Comparison of ENCODE assay signal across 31 cellular contexts in genomic region chr4:77438549-77438948, GRCh38.
"Had no signal": no experiment of that assay in that cellular context is flagged by ENCODE, and none has a peak within 500 bp of the region (broad histone marks: within the 10 kb centered on the region; RNA-seq: fewer than 3 reads in every experiment).

No MANE protein-coding gene starts in this region.

- H3K4me3 ChIP-seq: neural progenitor cell, ovary, psoas muscle, skin epidermis, smooth muscle cell, spleen, suprapubic skin, testis, tibial artery, transverse colon, upper lobe of right lung, uterus had no signal

- H3K27me3 ChIP-seq: neural progenitor cell, ovary, spleen, suprapubic skin, testis, tibial artery, transverse colon, upper lobe of right lung, uterus had no signal

- H3K9me3 ChIP-seq: ovary, psoas muscle, spleen, suprapubic skin, testis, tibial artery, transverse colon, upper lobe of right lung, uterus had no signal

- H3K36me3 Mint-ChIP-seq: natural killer cell; neural progenitor cell; stimulated activated memory B cell treated with anti-CD40 and anti-IgM and Interleukin-4, amounts not matched to agents 10 μg/mL and 1 μg/mL and 100 μg/mL, for 72 hours; type B pancreatic cell had no signal

- H3K9me3 Mint-ChIP-seq: nephron; neural progenitor cell; stimulated activated memory B cell treated with anti-CD40 and anti-IgM and Interleukin-4, amounts not matched to agents 10 μg/mL and 1 μg/mL and 100 μg/mL, for 72 hours; stimulated activated naive CD8-positive, alpha-beta T cell treated with anti-CD3 and anti-CD28 coated beads, Interleukin-15, amount 100 ng/mL, for 72 hours; type B pancreatic cell had no signal

- H3K4me1 Mint-ChIP-seq: natural killer cell; neural progenitor cell; stimulated activated memory B cell treated with anti-CD40 and anti-IgM and Interleukin-4, amounts not matched to agents 10 μg/mL and 1 μg/mL and 100 μg/mL, for 72 hours; stimulated activated naive CD8-positive, alpha-beta T cell treated with anti-CD3 and anti-CD28 coated beads, Interleukin-15, amount 100 ng/mL, for 72 hours had no signal

- H3K4me3 Mint-ChIP-seq: natural killer cell; nephron; neural progenitor cell; stimulated activated memory B cell treated with anti-CD40 and anti-IgM and Interleukin-4, amounts not matched to agents 10 μg/mL and 1 μg/mL and 100 μg/mL, for 72 hours; stimulated activated naive CD8-positive, alpha-beta T cell treated with anti-CD3 and anti-CD28 coated beads, Interleukin-15, amount 100 ng/mL, for 72 hours; type B pancreatic cell had no signal

- DNase-seq: natural killer cell; occipital lobe; ovary; posterior cingulate gyrus; psoas muscle; right cardiac atrium; spleen; stimulated activated CD4-positive, alpha-beta T cell treated with anti-CD3 and anti-CD28 coated beads, Interleukin-12 subunit alpha, Interleukin-12 subunit beta, amount 100 ng/mL, for 4 hours; stimulated activated CD4-positive, alpha-beta T cell treated with anti-CD3 and anti-CD28 coated beads, Interleukin-1b, Interleukin-23, amount 100 ng/mL, for 48 hours; stimulated activated CD4-positive, alpha-beta T cell treated with anti-CD3 and anti-CD28 coated beads, Interleukin-4, amount 100 ng/mL, for 1 hour; stimulated activated CD4-positive, alpha-beta T cell treated with anti-CD3 and anti-CD28 coated beads, Interleukin-4, amount 100 ng/mL, for 4 hours; stimulated activated CD8-positive, alpha-beta memory T cell treated with anti-CD3 and anti-CD28 coated beads, Interleukin-4, amount 100 ng/mL, for 48 hours; stimulated activated naive CD4-positive, alpha-beta T cell; stimulated activated naive CD8-positive, alpha-beta T cell treated with anti-CD3 and anti-CD28 coated beads, Interleukin-15, amount 100 ng/mL, for 72 hours; stimulated activated naive CD8-positive, alpha-beta T cell treated with anti-CD3 and anti-CD28 coated beads, Interleukin-15, Interleukin-2, amounts not matched to agents 100 U/mL and 50 U/mL, for 24 hours; substantia nigra; testis; tibial artery; transverse colon; upper lobe of right lung; uterus had no signal

- H3K4me1 ChIP-seq: neural progenitor cell, parathyroid adenoma, psoas muscle, upper lobe of right lung, uterus had no signal

- H3K27me3 Mint-ChIP-seq: progenitor cell of endocrine pancreas; stimulated activated memory B cell treated with anti-CD40 and anti-IgM and Interleukin-4, amounts not matched to agents 10 μg/mL and 1 μg/mL and 100 μg/mL, for 72 hours; stimulated activated naive CD8-positive, alpha-beta T cell treated with anti-CD3 and anti-CD28 coated beads, Interleukin-15, amount 100 ng/mL, for 72 hours had no signal

- H3K27ac Mint-ChIP-seq: natural killer cell; nephron; neural progenitor cell; progenitor cell of endocrine pancreas; stimulated activated memory B cell treated with anti-CD40 and anti-IgM and Interleukin-4, amounts not matched to agents 10 μg/mL and 1 μg/mL and 100 μg/mL, for 72 hours; stimulated activated naive CD8-positive, alpha-beta T cell treated with anti-CD3 and anti-CD28 coated beads, Interleukin-15, amount 100 ng/mL, for 72 hours; type B pancreatic cell had no signal

- H3K27ac ChIP-seq: neural progenitor cell, ovary, parathyroid adenoma, psoas muscle, skin epidermis, spleen, suprapubic skin, testis, tibial artery, transverse colon, upper lobe of right lung, uterus had no signal

- ATAC-seq: natural killer cell; psoas muscle; right cardiac atrium; sciatic nerve; stimulated activated memory B cell treated with anti-CD40 and anti-IgM and Interleukin-4, amounts not matched to agents 10 μg/mL and 1 μg/mL and 100 μg/mL, for 72 hours; stimulated activated naive CD8-positive, alpha-beta T cell treated with anti-CD3 and anti-CD28 coated beads, Interleukin-15, amount 100 ng/mL, for 72 hours; stimulated activated naive CD8-positive, alpha-beta T cell treated with anti-CD3 and anti-CD28 coated beads, Interleukin-15, Interleukin-2, amounts not matched to agents 100 U/mL and 50 U/mL, for 24 hours; upper lobe of right lung had no signal

- H3K36me3 ChIP-seq: neural progenitor cell, ovary, spleen, suprapubic skin, tibial artery, transverse colon, upper lobe of right lung, uterus had no signal
